Comparison of ENCODE assay signal across 8 cellular contexts in the genomic region with DNA sequence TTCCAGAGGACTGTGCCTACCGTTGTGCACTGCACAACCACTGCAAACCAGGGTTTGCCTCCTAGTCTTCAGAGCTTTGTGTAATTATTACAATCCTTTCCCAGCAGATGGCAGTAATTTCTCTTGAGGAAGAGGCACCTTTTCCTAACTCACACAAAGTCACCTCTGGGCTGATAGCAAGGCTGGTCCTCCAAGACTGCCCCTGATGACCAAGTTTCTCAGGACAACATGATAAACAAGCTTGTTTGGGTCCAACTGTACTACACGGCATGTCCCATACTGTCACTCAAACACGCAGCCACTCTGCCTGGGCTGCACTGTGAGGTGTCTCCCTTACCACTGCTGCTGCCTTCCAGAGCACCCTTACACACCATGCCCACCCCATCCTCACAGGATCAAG. TPM values are rescaled to one million over a fixed set of nuclear protein-coding genes. Genes with fewer than 3 reads are reported as not detected.
DNase-seq lines count a peak whose midpoint lies in the region; ATAC-seq and TF ChIP-seq lines count a peak whose summit lies in the region.

No MANE protein-coding gene starts in this region.

- POLR2A ChIA-PET in BJ (lab: Charles Lee) = no interaction called here

- H4K20me1 ChIP-seq in OCI-LY1 (ENCODE audit: insufficient read depth, low read length) = no peaks in the 10 kb centered on the region

- TF ChIP-seq CTCF in BJ (IDR thresholded peaks at IDR 0.05; ENCODE audit: insufficient read depth, low read depth, low read length) = peak; percentile 54
- peak; percentile 29; the same call in 1 of the 2 replicates for TF ChIP-seq CTCF in OCI-LY1 (IDR thresholded peaks at IDR 0.05; ENCODE audit: low read length)
- TF ChIP-seq CTCF in dorsolateral prefrontal cortex (IDR thresholded peaks at IDR 0.05 in 54 of 56, conservative IDR thresholded peaks at IDR 0.05 in 2 of 56; ENCODE audit: low read depth in 1 of 56, partially characterized antibody in 56 of 56) = peak in 54 of 56 donors; percentile 25 to 72 (median 56)

- H3K27me3 ChIP-seq in BJ (ENCODE audit: control insufficient read depth, insufficient read depth, low read length) (no peaks in the 10 kb centered on the region), OCI-LY1 (ENCODE audit: insufficient read depth, low read length) (no peaks in the 10 kb centered on the region), dorsolateral prefrontal cortex (no peaks in the 10 kb centered on the region)

- intact Hi-C loops in dorsolateral prefrontal cortex (cut with DNase I) = loop anchor here (2.0 to 5.0 kb wide), 2 partner anchors 123 to 124 kb away; no protein-coding TSS in a partner anchor

- no peaks in the 10 kb centered on the region for H3K4me1 ChIP-seq in OCI-LY1 (ENCODE audit: insufficient read depth, low read length, severe bottlenecking)

- no peak overlapping the region for H3K4me2 ChIP-seq in OCI-LY1 (ENCODE audit: low read length)

- H3F3A ChIP-seq in OCI-LY1 (ENCODE audit: insufficient read depth, low read length) = no peaks in the 10 kb centered on the region

- peak; percentile 82 for ATAC-seq in GM18519 (IDR thresholded peaks at IDR 0.05; ENCODE audit: low FRiP score, unreplicated experiment)
- peak; percentile 60 for ATAC-seq in HG03521 (IDR thresholded peaks at IDR 0.05; ENCODE audit: unreplicated experiment)
- no peak for ATAC-seq in GM21717 (IDR thresholded peaks at IDR 0.05; ENCODE audit: unreplicated experiment)

- CTCF ChIA-PET in BJ (lab: Yijun Ruan, JAX) = interaction anchor here (0.6 to 7.9 kb wide), 27 partner anchors 9 to 879 kb away, joined by 3 to 105 read pairs (median 4); no protein-coding TSS in a partner anchor

- H3K9me2 ChIP-seq in OCI-LY1 (ENCODE audit: low read depth, low read length) = no peaks in the 10 kb centered on the region

- DNase-seq in BJ (ENCODE audit: low read depth) (peak; percentile 6), dorsolateral prefrontal cortex (no peak), middle frontal gyrus (ENCODE audit: extremely low spot score, low spot score) (peak; percentile 45)
- no peak for DNase-seq in activated T-cell treated with anti-CD3 and anti-CD28 coated beads, Interleukin-2, amount 50 U/mL, for 1 hour

- H3K4me3 ChIP-seq in BJ (ENCODE audit: low read depth, low read length) (no peak overlapping the region), OCI-LY1 (ENCODE audit: low read depth, low read length, poor library complexity, severe bottlenecking) (no peak overlapping the region), dorsolateral prefrontal cortex (no peak overlapping the region)

- H3K36me3 ChIP-seq in BJ (ENCODE audit: control insufficient read depth, insufficient read depth, low read length) (peaks cover 3% of the 10 kb centered on the region), OCI-LY1 (ENCODE audit: insufficient read depth, low read length) (no peaks in the 10 kb centered on the region)

- H3K9ac ChIP-seq in OCI-LY1 (ENCODE audit: low read length) = no peak overlapping the region

- no peak overlapping the region for H2AFZ ChIP-seq in OCI-LY1 (ENCODE audit: low read length)

- no peaks in the 10 kb centered on the region for H3K79me2 ChIP-seq in OCI-LY1 (ENCODE audit: insufficient read depth, low read length)

- H3K27ac ChIP-seq in OCI-LY1 (ENCODE audit: low read depth, low read length, poor library complexity, severe bottlenecking) (no peak overlapping the region), dorsolateral prefrontal cortex (no peak overlapping the region)

- no peaks in the 10 kb centered on the region for H3K9me3 ChIP-seq in OCI-LY1 (ENCODE audit: low read length)

RNA-seq across cellular contexts. Expression of gene RFXAP, which starts 39.3 kb away (rescaled TPM):
- 1.7 and 3.3 TPM in 2 replicates for polyA plus RNA-seq in BJ (2011; rRNA removed)
- polyA minus RNA-seq in BJ (2011; rRNA and poly(A)+ RNA removed) = 0.66 and 1.1 TPM in 2 replicates
- 10 to 100 TPM in 67 of 120 experiments, 1 to 10 TPM in 53; 5.9 to 16.4 (median 10.2) TPM for total RNA-seq in dorsolateral prefrontal cortex

Comparison
In these comparisons a context has a peak if more than half of its experiments do, and no peak if none do; other contexts are left out.
1. DNase-seq: peak in BJ (single experiment) and middle frontal gyrus (single experiment); none in dorsolateral prefrontal cortex (0 of 10) and activated T-cell treated with anti-CD3 and anti-CD28 coated beads, Interleukin-2, amount 50 U/mL, for 1 hour (single experiment).
2. Peak in every context shown above with its lines, with median percentiles within 50 percentile points of each other: CTCF ChIP-seq.